In the genomic region with DNA sequence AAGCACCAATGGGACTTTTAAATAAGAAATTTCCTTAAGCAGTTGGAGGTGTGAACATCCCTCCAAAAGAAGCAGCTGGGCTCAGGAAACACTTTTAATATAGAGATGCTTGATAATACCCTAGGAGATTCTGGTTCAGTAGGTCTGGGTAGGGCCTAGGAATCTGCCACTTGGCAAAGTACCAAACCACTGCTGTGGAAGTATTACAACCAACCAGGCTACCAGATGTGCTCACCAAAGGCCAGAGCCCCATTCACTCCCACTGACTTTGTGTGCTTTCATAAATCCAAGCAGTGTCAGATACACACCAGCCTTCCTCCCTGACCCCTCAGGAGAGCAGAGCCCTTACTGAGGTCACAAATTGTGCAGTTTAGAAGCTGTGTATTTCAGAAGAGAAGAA, we compare ENCODE assay signal across 21 cellular contexts.
DNase-seq lines count a peak whose midpoint lies in the region; ATAC-seq and TF ChIP-seq lines count a peak whose summit lies in the region.
"Had no signal": no experiment of that assay in that cellular context is flagged by ENCODE, and none has a peak within 500 bp of the region (broad histone marks: within the 10 kb centered on the region; RNA-seq: fewer than 3 reads in every experiment).

No MANE protein-coding gene starts in this region.

- intact Hi-C loops in lower leg skin (cut with DNase I; ENCODE audit: low total_unique reads) = no loop called here

- no peak for TF ChIP-seq POLR2A in lower leg skin (IDR thresholded peaks at IDR 0.05)

- H3K9me3 Mint-ChIP-seq in osteocyte (ENCODE audit: unreplicated experiment) = peaks cover 6% of the 10 kb centered on the region
- H3K9me3 Mint-ChIP-seq: activated T-helper 1 cell treated with anti-CD3 and anti-CD28 coated beads, Interleukin-12 subunit alpha, Interleukin-12 subunit beta, Interleukin-2, Interleukin-4 antibody, amounts not matched to agents 30 ng/mL and 10 ng/mL and 1 ng/mL, durations not matched to agents 14 hours and 24 hours and 36 hours; GM23338 had no signal

- H3K36me3 Mint-ChIP-seq in osteocyte (ENCODE audit: unreplicated experiment) = no peaks in the 10 kb centered on the region
- H3K36me3 Mint-ChIP-seq: activated naive CD8-positive, alpha-beta T cell had no signal

- no peak overlapping the region for H3K4me3 ChIP-seq in epithelial cell of esophagus (ENCODE audit: low read length)
- H3K4me3 ChIP-seq in lower leg skin (ENCODE audit: low read depth, poor library complexity, severe bottlenecking) = no peak overlapping the region
- H3K4me3 ChIP-seq: BLaER1 treated with 17β-estradiol and CSF1 and Interleukin-3, amounts not matched to agents 10 nM and 100 nM; cardiac muscle cell; GM23338; smooth muscle cell had no signal

- TF ChIP-seq CTCF in epithelial cell of esophagus (IDR thresholded peaks at IDR 0.05; ENCODE audit: insufficient read depth, low read depth, low read length, missing control alignments) (no peak), osteocyte (IDR thresholded peaks at IDR 0.05) (no peak), lower leg skin (IDR thresholded peaks at IDR 0.05) (no peak)

- DNase-seq in EL (peak; percentile 37), NCI-H2171 treated with DMSO at 0.1 percent for 48 hours (lab: John Stamatoyannopoulos, UW) (peak; percentile 16), epithelial cell of esophagus (ENCODE audit: low read depth) (peak; percentile 19), osteocyte (ENCODE audit: extremely low spot score, unreplicated experiment) (no peak), lower leg skin (ENCODE audit: low spot score in 2 of 2) (no peak), occipital lobe (lab: John Stamatoyannopoulos, UW) (no peak)
- DNase-seq: activated CD4-positive, CD25-positive, alpha-beta regulatory T cell; erythroblast; naive B cell; NCI-H2029; NCI-H524 treated with DMSO at 0.1 percent for 48 hours; PC-3 had no signal

- H3K4me3 Mint-ChIP-seq in osteocyte (ENCODE audit: unreplicated experiment) = no peak overlapping the region
- H3K4me3 Mint-ChIP-seq: activated naive CD8-positive, alpha-beta T cell; activated T-helper 1 cell treated with anti-CD3 and anti-CD28 coated beads, Interleukin-12 subunit alpha, Interleukin-12 subunit beta, Interleukin-2, Interleukin-4 antibody, amounts not matched to agents 30 ng/mL and 10 ng/mL and 1 ng/mL, durations not matched to agents 14 hours and 24 hours and 36 hours; GM23338; IgD-negative memory B cell; naive B cell had no signal

- H3K4me1 Mint-ChIP-seq in osteocyte (ENCODE audit: unreplicated experiment) = no peaks in the 10 kb centered on the region
- H3K4me1 Mint-ChIP-seq: GM23338, IgD-negative memory B cell, naive B cell had no signal

- no peaks in the 10 kb centered on the region for H3K27me3 Mint-ChIP-seq in osteocyte (ENCODE audit: unreplicated experiment)
- H3K27me3 Mint-ChIP-seq: activated naive CD8-positive, alpha-beta T cell; IgD-negative memory B cell had no signal

- ATAC-seq in GM21515 (IDR thresholded peaks at IDR 0.05; ENCODE audit: unreplicated experiment) = no peak
- ATAC-seq in HG02610 (IDR thresholded peaks at IDR 0.05; ENCODE audit: unreplicated experiment) = no peak
- ATAC-seq: GM23338, PC-3 had no signal

- H3K27ac Mint-ChIP-seq in osteocyte (ENCODE audit: unreplicated experiment) = peak overlapping the region; percentile 15
- H3K27ac Mint-ChIP-seq: activated naive CD8-positive, alpha-beta T cell; activated T-helper 1 cell treated with anti-CD3 and anti-CD28 coated beads, Interleukin-12 subunit alpha, Interleukin-12 subunit beta, Interleukin-2, Interleukin-4 antibody, amounts not matched to agents 30 ng/mL and 10 ng/mL and 1 ng/mL, durations not matched to agents 14 hours and 24 hours and 36 hours; GM23338; IgD-negative memory B cell had no signal

Comparison
In these comparisons a context has a peak if more than half of its experiments do, and no peak if none do; other contexts are left out.
1. DNase-seq: peak in EL (single experiment), NCI-H2171 treated with DMSO at 0.1 percent for 48 hours (single experiment) and epithelial cell of esophagus (single experiment); none in osteocyte (single experiment), lower leg skin (0 of 2) and occipital lobe (single experiment).